In the genomic region with DNA sequence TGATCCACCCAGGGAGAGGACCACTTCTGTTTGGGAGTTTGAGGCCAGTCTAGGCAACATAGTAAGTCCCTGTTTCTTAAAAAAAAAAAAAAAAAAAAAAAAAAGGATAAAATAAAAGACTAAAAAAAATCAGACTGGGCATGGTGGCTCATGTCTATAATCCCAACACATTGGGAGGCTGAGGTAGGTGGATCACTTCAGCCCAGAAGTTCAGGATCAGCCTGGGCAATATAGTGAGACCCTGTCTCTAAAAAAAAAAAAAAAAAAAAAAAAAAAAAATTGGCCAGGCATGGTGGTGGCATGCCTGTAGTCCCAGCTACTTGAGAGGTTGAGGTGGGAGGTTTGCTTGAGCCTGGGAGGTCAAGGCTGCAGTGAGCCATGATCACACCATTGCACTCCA, we compare ENCODE assay signal across 1 cellular context. TPM values are rescaled to one million over a fixed set of nuclear protein-coding genes. Genes with fewer than 3 reads are reported as not detected.
"Had no signal": no experiment of that assay in that cellular context is flagged by ENCODE, and none has a peak within 500 bp of the region (broad histone marks: within the 10 kb centered on the region; RNA-seq: fewer than 3 reads in every experiment).

No MANE protein-coding gene starts in this region.

RNA-seq across cellular contexts. Expression of a gene that starts 9.0 kb away (rescaled TPM):
- polyA plus RNA-seq: IgD-negative memory B cell had no signal
